In the genomic region with DNA sequence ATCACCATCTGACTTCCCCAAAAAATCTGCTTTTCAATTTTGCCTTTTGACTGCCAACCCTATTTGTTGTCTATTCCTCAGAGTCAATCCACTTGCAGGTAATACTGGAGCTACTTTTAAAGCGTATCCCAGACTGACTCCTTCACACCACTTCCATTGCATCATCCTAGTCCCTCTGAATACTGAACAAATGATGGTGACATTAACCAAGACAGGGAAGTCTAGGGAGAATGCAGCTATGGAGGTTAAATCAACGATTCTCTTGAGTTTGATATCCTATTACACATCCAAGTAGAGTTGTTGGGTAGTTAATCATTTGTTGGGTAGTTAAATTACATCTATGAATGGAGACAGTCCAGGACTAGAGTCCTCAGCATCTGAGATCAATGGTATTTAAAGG, we compare ENCODE assay signal across 9 cellular contexts. TPM values are rescaled to one million over a fixed set of nuclear protein-coding genes. Genes with fewer than 3 reads are reported as not detected.
DNase-seq lines count a peak whose midpoint lies in the region; ATAC-seq and TF ChIP-seq lines count a peak whose summit lies in the region.
"Had no signal": no experiment of that assay in that cellular context is flagged by ENCODE, and none has a peak within 500 bp of the region (broad histone marks: within the 10 kb centered on the region; RNA-seq: fewer than 3 reads in every experiment).

No MANE protein-coding gene starts in this region.

- H3K36me3 Mint-ChIP-seq in naive B cell: peaks cover 14 to 25% of the 10 kb centered on the region in 2 donors

- 66 to 95% (median 92%) methylated on average over 2 of the region's 2 CpGs for WGBS in ovary, 3 donors

- POLR2A ChIA-PET in HEK293 (lab: Yijun Ruan, JAX): interaction anchor here (1.3 kb wide), 1 partner anchor 11 kb away, joined by 3 read pairs; no protein-coding TSS in a partner anchor

- no peaks in the 10 kb centered on the region for H3K9me3 Mint-ChIP-seq in naive B cell

- peaks cover 23% of the 10 kb centered on the region for H3K36me3 ChIP-seq in BLaER1
- H3K36me3 ChIP-seq in HEK293 (ENCODE audit: control insufficient read depth in 2 of 2, insufficient read depth in 1 of 2, low read length in 2 of 2): peaks cover 10 to 23% of the 10 kb centered on the region in 2 experiments
- no peaks in the 10 kb centered on the region for H3K36me3 ChIP-seq in ovary
- H3K36me3 ChIP-seq: Peyer's patch had no signal

- no peak for ATAC-seq in naive B cell (ENCODE audit: low read depth in 2 of 2)
- no peak for ATAC-seq in HG02610 (IDR thresholded peaks at IDR 0.05; ENCODE audit: unreplicated experiment)

- H3K4me1 Mint-ChIP-seq in naive B cell: peaks cover 47 to 65% (median 57%) of the 10 kb centered on the region in 3 donors

- no peaks in the 10 kb centered on the region for H3K27me3 ChIP-seq in BLaER1
- H3K27me3 ChIP-seq in ovary: peaks cover 3% of the 10 kb centered on the region
- H3K27me3 ChIP-seq: Peyer's patch had no signal

- DNase-seq in caudate nucleus (lab: John Stamatoyannopoulos, UW): no peak
- no peak for DNase-seq in naive B cell
- DNase-seq in GOT3 (lab: John Stamatoyannopoulos, UW): no peak
- no peak for DNase-seq in RPMI8226
- no peak for DNase-seq in ovary
- DNase-seq: Peyer's patch had no signal

- H3K4me2 ChIP-seq in BLaER1: peak overlapping the region; percentile 90

- H4K20me1 ChIP-seq in BLaER1: peaks cover 40% of the 10 kb centered on the region

- peak overlapping the region in 5 of 6 donors; percentile 3 to 97 (median 39) for H3K27ac Mint-ChIP-seq in naive B cell

- peak overlapping the region; percentile 97 for H3K9ac ChIP-seq in BLaER1

- no peaks in the 10 kb centered on the region for H3K9me3 ChIP-seq in BLaER1
- H3K9me3 ChIP-seq in HEK293 (ENCODE audit: control insufficient read depth, insufficient read depth, low read depth, low read length): no peaks in the 10 kb centered on the region
- H3K9me3 ChIP-seq in ovary: no peaks in the 10 kb centered on the region
- H3K9me3 ChIP-seq: Peyer's patch had no signal

- H3K4me3 ChIP-seq in BLaER1 (peak overlapping the region; percentile 93), HEK293 (ENCODE audit: low read depth, low read length) (no peak overlapping the region), ovary (no peak overlapping the region)

- intact Hi-C loops in ovary (cut with DNase I): no loop called here

- peak overlapping the region; percentile 5 to 95 (median 90) for H3K4me3 Mint-ChIP-seq in naive B cell

- no peak for TF ChIP-seq CTCF in HEK293 (tag by site-specific recombination; IDR thresholded peaks at IDR 0.05)
- no peak for TF ChIP-seq CTCF in ovary (IDR thresholded peaks at IDR 0.05)

- H3K4me1 ChIP-seq in BLaER1 (peaks cover 43% of the 10 kb centered on the region), HEK293 (ENCODE audit: control insufficient read depth, insufficient read depth, low read length) (peaks cover 18% of the 10 kb centered on the region), ovary (ENCODE audit: insufficient read depth) (peaks cover 5% of the 10 kb centered on the region)

- CTCF ChIA-PET in HEK293 (lab: Yijun Ruan, JAX): interaction anchor here (0.9 to 1.5 kb wide), 3 partner anchors 17 to 100 kb away, joined by 3 to 4 read pairs (median 4); no protein-coding TSS in a partner anchor

- no peak for TF ChIP-seq POLR2A in ovary (IDR thresholded peaks at IDR 0.05)

- TF ChIP-seq EP300 in ovary (IDR thresholded peaks at IDR 0.05): no peak

- H3K27ac ChIP-seq in BLaER1: peak overlapping the region; percentile 98
- H3K27ac ChIP-seq in HEK293 (ENCODE audit: extremely low read depth, low read depth, low read length): no peak overlapping the region
- H3K27ac ChIP-seq in caudate nucleus (ENCODE audit: low read depth, low read length): peak overlapping the region; percentile 90
- no peak overlapping the region for H3K27ac ChIP-seq in ovary

- no peaks in the 10 kb centered on the region for H3K27me3 Mint-ChIP-seq in naive B cell

TF ChIP-seq in HEK293, 187 proteins besides CTCF, POLR2A, EP300 and RAD21:
- TF ChIP-seq, protein P1, sequence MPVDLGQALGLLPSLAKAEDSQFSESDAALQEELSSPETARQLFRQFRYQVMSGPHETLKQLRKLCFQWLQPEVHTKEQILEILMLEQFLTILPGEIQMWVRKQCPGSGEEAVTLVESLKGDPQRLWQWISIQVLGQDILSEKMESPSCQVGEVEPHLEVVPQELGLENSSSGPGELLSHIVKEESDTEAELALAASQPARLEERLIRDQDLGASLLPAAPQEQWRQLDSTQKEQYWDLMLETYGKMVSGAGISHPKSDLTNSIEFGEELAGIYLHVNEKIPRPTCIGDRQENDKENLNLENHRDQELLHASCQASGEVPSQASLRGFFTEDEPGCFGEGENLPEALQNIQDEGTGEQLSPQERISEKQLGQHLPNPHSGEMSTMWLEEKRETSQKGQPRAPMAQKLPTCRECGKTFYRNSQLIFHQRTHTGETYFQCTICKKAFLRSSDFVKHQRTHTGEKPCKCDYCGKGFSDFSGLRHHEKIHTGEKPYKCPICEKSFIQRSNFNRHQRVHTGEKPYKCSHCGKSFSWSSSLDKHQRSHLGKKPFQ (tag by site-specific recombination; IDR thresholded peaks at IDR 0.05): peak; percentile 25; the same call in 1 of the 2 replicates
- TF ChIP-seq ZNF24 (tag by site-specific recombination; IDR thresholded peaks at IDR 0.05) (peak; percentile 77; the same call in 1 of the 2 replicates), ZBTB48 (tag by site-specific recombination; IDR thresholded peaks at IDR 0.05) (0 out of 2 replicates have a peak, but pooled peaks have one; percentile 25), ZFP69B (tag by site-specific recombination; IDR thresholded peaks at IDR 0.05) (no peak)

RNA-seq across cellular contexts. Expression of a gene that starts 2.0 kb away (rescaled TPM):
- polyA plus RNA-seq in naive B cell (ENCODE audit: low read depth in 6 of 6): 10 to 100 TPM in 4 of 6 donors, 1 to 10 TPM in 2; 9.4 to 17.0 (median 11.3) TPM
- 10 to 100 TPM in 2 of 7 donors, 1 to 10 TPM in 5; 6.7 to 16.1 (median 9.3) TPM for total RNA-seq in ovary
- 1 to 10 TPM; 3.0 to 9.0 TPM for polyA plus RNA-seq in ovary

Comparison
In these comparisons a context has a peak if more than half of its experiments do, and no peak if none do; other contexts are left out.
1. H3K27ac ChIP-seq: peak in BLaER1 (single experiment) and caudate nucleus (single experiment); none in HEK293 (single experiment) and ovary (0 of 2).